ENCODE assay signal across 8 cellular contexts in the genomic region with DNA sequence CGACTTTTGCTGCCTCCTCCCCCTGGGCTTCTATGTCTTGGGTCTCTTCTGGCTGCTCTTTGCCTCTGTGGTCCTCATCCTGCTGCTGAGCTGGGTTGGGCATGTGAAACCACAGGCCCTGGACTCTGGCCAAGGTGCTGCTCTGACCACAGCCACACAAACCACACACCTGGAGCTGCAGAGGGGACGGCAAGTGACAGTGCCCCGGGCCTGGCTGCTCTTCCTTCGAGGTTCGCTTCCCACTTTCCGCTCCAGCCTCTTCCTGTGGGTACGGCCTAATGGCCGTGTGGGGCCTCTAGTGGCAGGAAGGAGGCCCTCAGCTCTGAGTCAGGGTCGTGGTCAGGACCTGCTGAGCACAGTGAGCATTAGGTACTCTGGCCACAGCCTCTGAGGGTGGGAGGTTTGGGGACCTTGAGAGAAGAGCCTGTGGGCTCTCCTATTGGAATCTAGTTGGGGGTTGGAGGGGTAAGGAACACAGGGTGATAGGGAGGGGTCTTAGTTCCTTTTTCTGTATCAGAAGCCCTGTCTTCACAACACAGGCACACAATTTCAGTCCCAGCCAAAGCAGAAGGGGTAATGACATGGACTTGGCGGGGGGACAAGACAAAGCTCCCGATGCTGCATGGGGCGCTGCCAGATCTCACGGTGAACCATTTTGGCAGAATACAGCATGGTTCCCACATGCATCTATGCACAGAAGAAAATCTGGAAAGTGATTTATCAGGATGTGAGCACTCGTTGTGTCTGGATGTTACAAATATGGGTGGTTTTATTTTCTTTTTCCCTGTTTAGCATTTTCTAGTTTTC. TPM values are rescaled to one million over a fixed set of nuclear protein-coding genes. Genes with fewer than 3 reads are reported as not detected.
DNase-seq lines count a peak whose midpoint lies in the region; TF ChIP-seq lines count a peak whose summit lies in the region.

No MANE protein-coding gene starts in this region.

- WGBS in tibial nerve, 2 donors, result 29 to 38% methylated on average over 14 of the region's 14 CpGs

- H3K36me3 ChIP-seq in GM06990 (ENCODE audit: control insufficient read depth, insufficient read depth, low read length) (peaks cover 22% of the 10 kb centered on the region), mucosa of stomach (ENCODE audit: control insufficient read depth, insufficient read depth, low read length) (peaks cover 5% of the 10 kb centered on the region), tibial nerve (peaks cover 0 to 32% (median 4%) of the 10 kb centered on the region in 3 donors)

- no peak for TF ChIP-seq EP300 in tibial nerve (IDR thresholded peaks at IDR 0.05)

- DNase-seq in A172 (ENCODE audit: low spot score) (peak; percentile 67), GM06990 (ENCODE audit: extremely low read depth, insufficient read length) (peak; percentile 59), NOMO-1 treated with dmso at 0.1 percent for 144 hours (lab: John Stamatoyannopoulos, UW; ENCODE audit: unreplicated experiment) (peak; percentile 48), cardiac fibroblast (ENCODE audit: low read depth in 2 of 2) (peak; percentile 41 to 45), tibial nerve (ENCODE audit: low spot score in 2 of 2) (no peak), NAMALWA (ENCODE audit: low spot score) (no peak), NCI-H1694 treated with DMSO at 0.1 percent for 48 hours (lab: John Stamatoyannopoulos, UW) (no peak)

- peak; percentile 15 for TF ChIP-seq CTCF in GM06990 (IDR thresholded peaks at IDR 0.05; ENCODE audit: insufficient read depth, low read length, poor library complexity, severe bottlenecking)
- peak; percentile 40 for TF ChIP-seq CTCF in cardiac fibroblast (IDR thresholded peaks at IDR 0.05; ENCODE audit: low read depth, low read length)
- no peak for TF ChIP-seq CTCF in tibial nerve (IDR thresholded peaks at IDR 0.05)

- H3K4me3 ChIP-seq in GM06990 (replicated peaks; ENCODE audit: low read depth, low read length) (no peak overlapping the region), cardiac fibroblast (replicated peaks in 1 of 2; ENCODE audit: low read depth in 2 of 2, low read length in 2 of 2) (no peak overlapping the region), mucosa of stomach (ENCODE audit: low read length) (no peak overlapping the region), tibial nerve (no peak overlapping the region)

- H3K9me3 ChIP-seq in mucosa of stomach (ENCODE audit: control insufficient read depth, low read length) (no peaks in the 10 kb centered on the region), tibial nerve (no peaks in the 10 kb centered on the region)

- peak overlapping the region in 1 of 4 donors; percentile 32 for H3K27ac ChIP-seq in tibial nerve

- no peaks in the 10 kb centered on the region for H3K27me3 ChIP-seq in GM06990 (replicated peaks; ENCODE audit: control insufficient read depth, insufficient read depth, low read length)
- H3K27me3 ChIP-seq in mucosa of stomach (ENCODE audit: control insufficient read depth, insufficient read depth, low read length), result no peaks in the 10 kb centered on the region
- H3K27me3 ChIP-seq in tibial nerve, result no peaks in the 10 kb centered on the region

- H3K9ac ChIP-seq in mucosa of stomach (ENCODE audit: low read length), result peak overlapping the region; percentile 45

- H3K4me1 ChIP-seq in mucosa of stomach (ENCODE audit: control insufficient read depth, insufficient read depth, low read length) (peaks cover 19% of the 10 kb centered on the region), tibial nerve (peaks cover 0 to 32% (median 14%) of the 10 kb centered on the region in 4 donors)

- TF ChIP-seq POLR2A in tibial nerve (IDR thresholded peaks at IDR 0.05), result no peak

RNA-seq across cellular contexts. Expression of gene GP1BA, which starts 2.3 kb away (rescaled TPM):
- total RNA-seq in A172 (2014; rRNA removed; shearing (Covaris generic)), result 0.17 TPM in 1 of 2 replicates, not detected in the other
- not detected for total RNA-seq in tibial nerve

RNA-seq across cellular contexts. Expression of gene SLC25A11, which starts 5.5 kb away (rescaled TPM):
- total RNA-seq in A172 (2014; rRNA removed; shearing (Covaris generic)), result 80.8 and 82.6 TPM in 2 replicates
- 10 to 100 TPM; 30.3 to 42.8 (median 32.3) TPM for total RNA-seq in tibial nerve

RNA-seq across cellular contexts. Expression of gene RNF167, which starts 5.7 kb away (rescaled TPM):
- 48.2 and 49.2 TPM in 2 replicates for total RNA-seq in A172 (2014; rRNA removed; shearing (Covaris generic))
- 10 to 100 TPM; 45.0 to 55.0 (median 51.4) TPM for total RNA-seq in tibial nerve

RNA-seq across cellular contexts. Expression of gene PFN1, which starts 14.0 kb away (rescaled TPM):
- 1,113 and 1,180 TPM in 2 replicates for total RNA-seq in A172 (2014; rRNA removed; shearing (Covaris generic))
- 1,000 to 10,000 TPM in 1 of 4 donors, 100 to 1,000 TPM in 3; 422 to 1,004 (median 483) TPM for total RNA-seq in tibial nerve

RNA-seq across cellular contexts. Expression of gene ENO3, which starts 16.5 kb away (rescaled TPM):
- 4.0 and 12.3 TPM in 2 replicates for total RNA-seq in A172 (2014; rRNA removed; shearing (Covaris generic))
- total RNA-seq in tibial nerve, result 10 to 100 TPM in 2 of 4 donors, 1 to 10 TPM in 2; 7.5 to 15.3 (median 10.2) TPM

Comparison
In these comparisons a context has a peak if more than half of its experiments do, and no peak if none do; other contexts are left out.
1. DNase-seq: peak in A172 (single experiment), GM06990 (single experiment), NOMO-1 treated with dmso at 0.1 percent for 144 hours (single experiment) and cardiac fibroblast (2 of 2); none in tibial nerve (0 of 2), NAMALWA (single experiment) and NCI-H1694 treated with DMSO at 0.1 percent for 48 hours (single experiment).
2. CTCF ChIP-seq: peak in GM06990 (single experiment) and cardiac fibroblast (single experiment); none in tibial nerve (0 of 5).